7 cellular contexts compared by ENCODE assay signal in the genomic region with DNA sequence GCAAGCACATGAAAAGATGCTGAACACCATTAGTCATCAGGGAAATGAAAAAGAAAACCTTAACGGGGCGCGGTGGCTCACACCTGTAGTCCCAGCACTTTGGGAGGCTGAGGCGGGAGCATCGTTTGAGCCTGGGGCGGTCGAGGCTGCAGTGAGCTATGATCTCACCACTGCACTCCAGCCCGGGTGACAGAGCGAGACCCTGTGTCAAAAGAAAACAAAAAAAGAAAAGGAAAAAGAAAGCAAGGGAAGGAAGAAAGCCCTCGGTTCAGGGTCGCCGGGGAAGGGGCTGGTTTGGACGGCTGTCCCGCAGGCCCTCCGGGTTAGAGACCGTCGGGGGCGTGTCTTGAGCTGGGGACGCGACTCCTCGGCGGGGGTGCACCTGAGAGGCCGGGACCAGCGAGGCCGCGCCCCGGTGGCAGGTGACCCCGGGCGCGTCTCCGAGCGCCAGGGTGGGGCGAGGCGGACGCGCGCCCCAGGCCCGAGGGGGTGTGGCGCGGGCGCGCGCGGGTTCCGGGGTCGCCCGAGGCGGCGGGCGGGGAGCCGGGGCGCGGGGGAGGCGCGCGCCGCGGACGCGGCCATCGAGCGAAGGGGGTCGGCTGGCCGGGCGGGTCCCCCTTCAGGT. TPM values are rescaled to one million over a fixed set of nuclear protein-coding genes. Genes with fewer than 3 reads are reported as not detected.
DNase-seq lines count a peak whose midpoint lies in the region; ATAC-seq and TF ChIP-seq lines count a peak whose summit lies in the region.

No MANE protein-coding gene starts in this region.

- no peaks in the 10 kb centered on the region for H3K9me3 ChIP-seq in osteoblast (ENCODE audit: low read depth, low read length)

- H2AFZ ChIP-seq in osteoblast (ENCODE audit: low read length) = no peak overlapping the region

- H3K4me1 ChIP-seq in osteoblast (ENCODE audit: insufficient read depth, low read length) = peaks cover 4% of the 10 kb centered on the region

- H3K79me2 ChIP-seq in osteoblast (ENCODE audit: insufficient read depth, low read length) = peaks cover 43% of the 10 kb centered on the region

- no peak for TF ChIP-seq CTCF in GM13977 (IDR thresholded peaks at IDR 0.05; ENCODE audit: extremely low read depth, insufficient read depth, missing control alignments)
- no peak for TF ChIP-seq CTCF in fibroblast of mammary gland (conservative IDR thresholded peaks at IDR 0.05; ENCODE audit: control insufficient read depth, insufficient read depth, low read depth, low read length)
- no peak for TF ChIP-seq CTCF in osteoblast (IDR thresholded peaks at IDR 0.05; ENCODE audit: extremely low read depth, low read depth, low read length)

- DNase-seq in GM13977 (ENCODE audit: low spot score) (peak; percentile 90), NCI-H1436 treated with DMSO at 0.1 percent for 48 hours (lab: John Stamatoyannopoulos, UW) (peak; percentile 1), activated T-cell treated with anti-CD3 and anti-CD28 coated beads for 48 hours (ENCODE audit: low read depth) (peak; percentile 49), fibroblast of mammary gland (ENCODE audit: low read depth) (no peak), osteoblast (ENCODE audit: insufficient read length, low spot score, missing footprints) (peak; percentile 95)

- peaks cover 10% of the 10 kb centered on the region for H3K36me3 ChIP-seq in osteoblast (ENCODE audit: insufficient read depth, low read length)

- ATAC-seq in HG02588 (IDR thresholded peaks at IDR 0.05; ENCODE audit: unreplicated experiment) (peak; percentile 44), GM19397 (IDR thresholded peaks at IDR 0.05; ENCODE audit: unreplicated experiment) (no peak)

- peaks cover 25% of the 10 kb centered on the region for H4K20me1 ChIP-seq in osteoblast (ENCODE audit: insufficient read depth, low read length)

- H3K4me2 ChIP-seq in osteoblast (ENCODE audit: insufficient read depth, low read length) = peak overlapping the region; percentile 71

- no peaks in the 10 kb centered on the region for H3K27me3 ChIP-seq in osteoblast (ENCODE audit: insufficient read depth, low read length)

- in situ Hi-C loops in GM13977 (cut with MboI; ENCODE audit: low pct_unique_long_range_greater_than_20kb, low sequenced_read_pairs, unreplicated experiment) = no loop called here

- no peak overlapping the region for H3K27ac ChIP-seq in osteoblast (ENCODE audit: low read depth, low read length)

- H3K4me3 ChIP-seq in fibroblast of mammary gland (ENCODE audit: control insufficient read depth, low read depth, low read length) = peak overlapping the region; percentile 42
- peak overlapping the region; percentile 82 for H3K4me3 ChIP-seq in osteoblast (ENCODE audit: insufficient read depth, low read length)

RNA-seq across cellular contexts. Expression of gene PLXNA3, which starts 0.5 kb away (rescaled TPM):
- 15.9 and 18.8 TPM in 2 replicates for total RNA-seq in osteoblast

RNA-seq across cellular contexts. Expression of gene FAM50A, which starts 13.7 kb away (rescaled TPM):
- 46.0 and 48.1 TPM in 2 replicates for total RNA-seq in osteoblast

RNA-seq across cellular contexts. Expression of gene GDI1, which starts 20.6 kb away (rescaled TPM):
- 67.5 and 74.6 TPM in 2 replicates for total RNA-seq in osteoblast

RNA-seq across cellular contexts. Expression of gene LAGE3, which starts 21.5 kb away (rescaled TPM):
- 16.5 and 21.7 TPM in 2 replicates for total RNA-seq in osteoblast

RNA-seq across cellular contexts. Expression of gene UBL4A, which starts 28.8 kb away (rescaled TPM):
- total RNA-seq in osteoblast = 30.4 and 31.5 TPM in 2 replicates
